In the genomic region with DNA sequence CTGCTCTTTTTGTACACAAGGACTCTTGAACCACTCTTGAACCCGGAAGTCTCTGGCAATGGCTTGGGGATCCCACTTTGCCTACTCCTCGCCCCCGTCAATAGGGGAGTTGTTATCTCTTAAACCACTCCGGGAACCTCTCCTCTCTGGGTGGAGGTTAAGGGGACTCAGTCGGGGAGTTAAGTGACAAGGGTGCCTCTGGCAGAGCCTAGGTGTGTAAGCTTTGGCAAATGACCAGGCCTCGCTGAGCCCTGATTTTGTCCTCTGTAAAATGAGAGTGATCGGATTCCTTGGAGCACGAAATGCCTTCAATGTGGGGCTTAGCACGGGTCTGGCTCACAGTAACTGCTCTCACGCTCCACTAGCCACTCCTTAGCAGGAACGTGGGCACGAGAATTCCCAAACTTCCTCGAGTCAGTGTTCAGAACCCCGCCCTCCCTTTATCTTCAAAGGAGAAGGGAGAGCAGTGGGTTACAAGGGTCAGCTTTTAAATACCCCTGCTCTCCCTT, we compare ENCODE assay signal across 9 cellular contexts.
DNase-seq lines count a peak whose midpoint lies in the region; ATAC-seq and TF ChIP-seq lines count a peak whose summit lies in the region.
"Had no signal": no experiment of that assay in that cellular context is flagged by ENCODE, and none has a peak within 500 bp of the region (broad histone marks: within the 10 kb centered on the region; RNA-seq: fewer than 3 reads in every experiment).

No MANE protein-coding gene starts in this region.

- peak overlapping the region; percentile 63 for H4K8ac ChIP-seq in trophoblast cell (ENCODE audit: low read depth, low read length)

- peaks cover 58% of the 10 kb centered on the region for H3K79me1 ChIP-seq in trophoblast cell (ENCODE audit: low read length)

- peak overlapping the region; percentile 55 for H3K14ac ChIP-seq in trophoblast cell (ENCODE audit: low read length)

- H3K79me2 ChIP-seq in DOHH2 (ENCODE audit: control insufficient read depth, low read length) (no peaks in the 10 kb centered on the region), trophoblast cell (ENCODE audit: control insufficient read depth, insufficient read depth, low read length, poor library complexity) (peaks cover 12% of the 10 kb centered on the region)

- no peaks in the 10 kb centered on the region for H3K9me2 ChIP-seq in DOHH2 (replicated peaks; ENCODE audit: control insufficient read depth, low read length)

- no peak for ATAC-seq in Panc1
- peak; percentile 7 for ATAC-seq in esophagus mucosa

- H3K4me1 ChIP-seq in DOHH2 (ENCODE audit: control insufficient read depth, low read length) (peaks cover 20% of the 10 kb centered on the region), Panc1 (ENCODE audit: control insufficient read depth, insufficient read depth, low read length) (peaks cover 3% of the 10 kb centered on the region), trophoblast cell (ENCODE audit: control insufficient read depth in 1 of 2, insufficient read depth in 2 of 2, low read length in 2 of 2) (peaks cover 33 to 41% of the 10 kb centered on the region in 2 experiments)

- intact Hi-C loops in Panc1 (cut with micrococcal nuclease; ENCODE audit: unreplicated experiment) = loop anchor here (2.0 kb wide), 2 partner anchors 267 to 343 kb away; no protein-coding TSS in a partner anchor

- H2AK5ac ChIP-seq in trophoblast cell (ENCODE audit: low read length) = peak overlapping the region; percentile 63

- H3K27me3 ChIP-seq in DOHH2 (ENCODE audit: control insufficient read depth, low read length) (peaks cover 16% of the 10 kb centered on the region), Panc1 (ENCODE audit: control insufficient read depth, insufficient read depth, low read length) (no peaks in the 10 kb centered on the region), trophoblast cell (ENCODE audit: insufficient read depth, low read length) (no peaks in the 10 kb centered on the region)

- no peaks in the 10 kb centered on the region for H3K36me3 ChIP-seq in DOHH2 (ENCODE audit: control insufficient read depth, low read length)
- H3K36me3 ChIP-seq in Panc1 (ENCODE audit: control insufficient read depth, insufficient read depth, low read length) = no peaks in the 10 kb centered on the region
- no peaks in the 10 kb centered on the region for H3K36me3 ChIP-seq in trophoblast cell (ENCODE audit: control insufficient read depth in 1 of 2, insufficient read depth in 2 of 2, low read length in 2 of 2)

- H4K20me1 ChIP-seq in DOHH2 (ENCODE audit: control insufficient read depth, insufficient read depth, low read depth, low read length) = no peaks in the 10 kb centered on the region

- CTCF ChIA-PET in Panc1 (lab: Charles Lee) = interaction anchor here (0.6 to 4.4 kb wide), 2 partner anchors 343 to 642 kb away, joined by 5 to 33 read pairs; no protein-coding TSS in a partner anchor

- H3K27ac ChIP-seq in DOHH2 (ENCODE audit: low read depth, low read length) (no peak overlapping the region), Panc1 (ENCODE audit: low read length) (no peak overlapping the region), trophoblast cell (ENCODE audit: low read depth, low read length) (peak overlapping the region; percentile 96)
- H3K27ac ChIP-seq: HL-60 had no signal

- no CpG with 5 or more reads among the region's 14 CpGs for WGBS in trophoblast cell (ENCODE audit: extremely low coverage, insufficient coverage, insufficient read length)

- BruUV-seq in Panc1 (replicated peaks; lab: Mats Ljungman, UMichigan) = no TSS peak

- H2BK12ac ChIP-seq in trophoblast cell (ENCODE audit: low read length) = peak overlapping the region; percentile 63

- H4K12ac ChIP-seq in trophoblast cell (ENCODE audit: low read depth, low read length) = no peak overlapping the region

- TF ChIP-seq CTCF in DOHH2 (IDR thresholded peaks at IDR 0.05; ENCODE audit: low read depth, low read length, poor library complexity, severe bottlenecking) (no peak), Panc1 (IDR thresholded peaks at IDR 0.05) (no peak)

- POLR2A ChIA-PET in Panc1 (lab: Charles Lee) = no interaction called here

- H4K91ac ChIP-seq in trophoblast cell (ENCODE audit: low read depth, low read length) = peak overlapping the region; percentile 95

- H2BK5ac ChIP-seq in trophoblast cell (ENCODE audit: low read depth, low read length, poor library complexity) = peak overlapping the region; percentile 97

- H3K4ac ChIP-seq in trophoblast cell (ENCODE audit: low read depth, low read length) = peak overlapping the region; percentile 71

- peak overlapping the region; percentile 76 for H3K18ac ChIP-seq in trophoblast cell (ENCODE audit: low read length)

- no peak overlapping the region for H3K23ac ChIP-seq in trophoblast cell (ENCODE audit: low read length)

- H2AFZ ChIP-seq in trophoblast cell (ENCODE audit: insufficient read depth, low read length, poor library complexity) = no peak overlapping the region

- peak overlapping the region; percentile 90 for H2BK120ac ChIP-seq in trophoblast cell (ENCODE audit: insufficient read depth, low read length, poor library complexity)

- in situ Hi-C loops in Panc1 (cut with HindIII; ENCODE audit: low pct_unique_long_range_greater_than_20kb, low sequenced_read_pairs) = no loop called here

- no peak overlapping the region for H3K9ac ChIP-seq in trophoblast cell (ENCODE audit: low read length)

- H3K4me2 ChIP-seq in DOHH2 (ENCODE audit: low read length) (peak overlapping the region; percentile 64), trophoblast cell (ENCODE audit: low read length) (peak overlapping the region; percentile 70)

- DNase-seq in Panc1 (ENCODE audit: low read depth, low spot score) = no peak
- peak in 1 of 2 donors; percentile 18 for DNase-seq in trophoblast cell
- DNase-seq in NCI-H1092 (lab: John Stamatoyannopoulos, UW) = no peak
- DNase-seq in stimulated activated CD4-positive, alpha-beta T cell treated with anti-CD3 and anti-CD28 coated beads, Interleukin-4, amount 100 ng/mL, for 4 hours = no peak
- DNase-seq in stimulated activated CD4-positive, alpha-beta T cell treated with anti-CD3 and anti-CD28 coated beads, Interleukin-2, amount 100 ng/mL, for 48 hours = no peak
- no peak for DNase-seq in NCI-H2227 (lab: John Stamatoyannopoulos, UW; ENCODE audit: unreplicated experiment)

- no peaks in the 10 kb centered on the region for H3F3A ChIP-seq in DOHH2 (ENCODE audit: control insufficient read depth, insufficient read depth)

- H3K4me3 ChIP-seq in DOHH2 (ENCODE audit: low read length) (peak overlapping the region; percentile 79), Panc1 (ENCODE audit: low read depth in 2 of 2, low read length in 2 of 2) (peak overlapping the region; percentile 41 to 57; a peak in 3 of 4 replicates), trophoblast cell (ENCODE audit: low read depth, low read length) (no peak overlapping the region)

- H3K9me3 ChIP-seq in DOHH2 (ENCODE audit: control insufficient read depth, insufficient read depth, low read length) (no peaks in the 10 kb centered on the region), Panc1 (ENCODE audit: control insufficient read depth, insufficient read depth, low read depth, low read length) (no peaks in the 10 kb centered on the region), trophoblast cell (ENCODE audit: insufficient read depth, low read depth, low read length) (no peaks in the 10 kb centered on the region)
